1 cellular context compared by ENCODE assay signal in the genomic region with DNA sequence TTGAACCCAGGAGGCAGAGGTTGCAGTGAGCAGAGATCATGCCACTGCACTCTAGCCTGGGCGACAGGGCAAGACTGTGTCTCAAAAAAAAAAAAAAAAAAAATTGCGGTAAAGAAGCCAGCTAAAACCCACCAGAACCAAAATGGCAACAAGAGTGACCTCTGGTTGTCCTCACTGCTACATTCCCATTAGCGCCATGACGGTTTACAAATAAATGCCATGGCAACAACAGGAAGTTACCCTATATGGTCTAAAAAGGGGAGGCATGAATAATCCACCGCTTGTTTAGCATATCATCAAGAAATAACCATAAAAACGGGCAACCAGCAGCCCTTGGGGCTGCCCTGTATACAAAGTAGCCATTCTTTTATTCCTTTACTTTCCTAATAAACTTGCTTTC.
TF ChIP-seq lines count a peak whose summit lies in the region.

No MANE protein-coding gene starts in this region.

TF ChIP-seq in H1, 55 proteins besides CTCF, POLR2A, EP300 and RAD21:
- TF ChIP-seq YY1 (IDR thresholded peaks at IDR 0.05; ENCODE audit: low read depth, low read length) (peak; percentile 69), SRF (IDR thresholded peaks at IDR 0.05; ENCODE audit: low read depth, low read length) (peak; percentile 86)
